ENCODE assay signal across 1 cellular context in genomic region chr1:179025125-179025974, GRCh38.
TF ChIP-seq lines count a peak whose summit lies in the region.

Gene FAM20B (plus strand): TSS chr1:179025894. CDS start chr1:179043848, 17,954 bp downstream.

TF ChIP-seq in K562, 482 proteins besides CTCF, POLR2A, EP300 and RAD21 (continued from another document and continues in another):
- no peak for TF ChIP-seq ATF2 (CRISPR knock-in tag; IDR thresholded peaks at IDR 0.05)
- peak; percentile 56; the same call in 1 of the 2 replicates for TF ChIP-seq CREM (IDR thresholded peaks at IDR 0.05; ENCODE audit: low read depth)
- TF ChIP-seq NBN (IDR thresholded peaks at IDR 0.05; ENCODE audit: low read depth): peak; percentile 66; the same call in 1 of the 2 replicates
- TF ChIP-seq CHD7 (IDR thresholded peaks at IDR 0.05; ENCODE audit: low read depth, low read length): no peak
- peak in 1 of 2 experiments; percentile 64; a peak in 2 of 4 replicates for TF ChIP-seq TRIM24 (IDR thresholded peaks at IDR 0.05)
- peak; percentile 86 for TF ChIP-seq MBD2 (IDR thresholded peaks at IDR 0.05; ENCODE audit: borderline replicate concordance, low read depth)
- peak in 1 of 2 experiments; percentile 73; a peak in 2 of 4 replicates for TF ChIP-seq RCOR1 (IDR thresholded peaks at IDR 0.05; ENCODE audit: borderline replicate concordance in 1 of 2, low read depth in 2 of 2, low read length in 2 of 2)
- TF ChIP-seq ILF3 (IDR thresholded peaks at IDR 0.05; ENCODE audit: borderline replicate concordance): no peak
- TF ChIP-seq HMGN3 (IDR thresholded peaks at IDR 0.05; ENCODE audit: borderline replicate concordance, extremely low read depth, insufficient read length, low read depth, low read length): no peak
- TF ChIP-seq EGR1 (conservative IDR thresholded peaks at IDR 0.05): peak; percentile 85
- TF ChIP-seq MTA2 (IDR thresholded peaks at IDR 0.05; ENCODE audit: low read depth): peak; percentile 46; the same call in 1 of the 2 replicates
- peak in 1 of 2 experiments; percentile 22; a peak in 1 of 4 replicates for TF ChIP-seq MNT (conservative IDR thresholded peaks at IDR 0.05)
- peak; percentile 91 for TF ChIP-seq ZBTB2 (IDR thresholded peaks at IDR 0.05)
- TF ChIP-seq BRD9 (IDR thresholded peaks at IDR 0.05; ENCODE audit: low read depth, partially characterized antibody): peak; percentile 75
- TF ChIP-seq HINFP (tag; conservative IDR thresholded peaks at IDR 0.05; ENCODE audit: low read depth): no peak
- TF ChIP-seq TBL1XR1 (IDR thresholded peaks at IDR 0.05; ENCODE audit: low read length in 2 of 2): 0 out of 4 replicates have a peak, but pooled peaks of 1 of the 2 experiments have one; percentile 33
- peak in 2 of 3 experiments; percentile 75 to 85 for TF ChIP-seq YY1 (IDR thresholded peaks at IDR 0.05; ENCODE audit: borderline replicate concordance in 1 of 3, control insufficient read depth in 1 of 3, extremely low read depth in 1 of 3, insufficient read depth in 3 of 3, insufficient read length in 1 of 3, insufficient replicate concordance in 2 of 3, low read depth in 1 of 3, low read length in 2 of 3)
- TF ChIP-seq ZNF263 (CRISPR knock-in tag; IDR thresholded peaks at IDR 0.05; ENCODE audit: borderline replicate concordance): 0 out of 2 replicates have a peak, but pooled peaks have one; percentile 27
- 0 out of 2 replicates have a peak, but pooled peaks have one; percentile 30 for TF ChIP-seq ZNF609 (CRISPR knock-in tag; IDR thresholded peaks at IDR 0.05; ENCODE audit: borderline replicate concordance)
- peak; percentile 59; the same call in 1 of the 2 replicates for TF ChIP-seq HLTF (IDR thresholded peaks at IDR 0.05)
- TF ChIP-seq FOXK2 (conservative IDR thresholded peaks at IDR 0.05 in 1 of 2, IDR thresholded peaks at IDR 0.05 in 1 of 2; ENCODE audit: low read depth in 2 of 2): peak; percentile 33 to 94; a peak in 2 of 4 replicates
- no peak for TF ChIP-seq CEBPG (CRISPR knock-in tag; IDR thresholded peaks at IDR 0.05)
- TF ChIP-seq CEBPG (tag; conservative IDR thresholded peaks at IDR 0.05 in 1 of 2, IDR thresholded peaks at IDR 0.05 in 1 of 2): no peak
- peak; percentile 55; the same call in 1 of the 2 replicates for TF ChIP-seq ETS1 (conservative IDR thresholded peaks at IDR 0.05; ENCODE audit: control insufficient read depth, low read depth, low read length)
- peak; percentile 15; the same call in 1 of the 2 replicates for TF ChIP-seq ZBTB9 (CRISPR knock-in tag; IDR thresholded peaks at IDR 0.05)
